In the genomic region with DNA sequence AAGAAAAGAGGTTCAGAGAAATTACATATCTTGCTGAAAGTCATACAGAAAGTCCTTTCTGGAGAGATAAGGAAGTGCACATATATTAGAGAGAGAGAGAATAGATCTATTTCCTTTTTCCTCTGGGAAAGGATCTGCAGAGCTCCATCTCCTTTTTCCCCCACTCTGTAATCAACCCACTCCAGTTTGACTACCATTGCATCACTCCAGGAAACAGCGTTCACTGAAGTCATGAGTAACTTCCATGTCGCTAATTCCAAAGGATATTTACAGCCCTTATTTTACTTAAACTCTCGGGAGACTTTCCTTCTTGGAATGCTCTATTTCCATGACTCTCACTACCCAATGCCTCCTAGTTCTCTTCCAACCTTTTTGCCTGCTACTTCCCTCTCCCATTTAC, we compare ENCODE assay signal across 15 cellular contexts.
DNase-seq lines count a peak whose midpoint lies in the region; ATAC-seq and TF ChIP-seq lines count a peak whose summit lies in the region.
"Had no signal": no experiment of that assay in that cellular context is flagged by ENCODE, and none has a peak within 500 bp of the region (broad histone marks: within the 10 kb centered on the region; RNA-seq: fewer than 3 reads in every experiment).

No MANE protein-coding gene starts in this region.

- H3K4me1 Mint-ChIP-seq in CD4-positive, alpha-beta T cell (ENCODE audit: low read depth): peaks cover 53% of the 10 kb centered on the region
- H3K4me1 Mint-ChIP-seq in endothelial cell (ENCODE audit: unreplicated experiment): peaks cover 47% of the 10 kb centered on the region

- POLR2A ChIA-PET in CD4-positive, alpha-beta T cell (lab: Charles Lee): interaction anchor here (0.7 kb wide), 1 partner anchor 17 kb away, joined by 3 read pairs; no protein-coding TSS in a partner anchor

- no peak overlapping the region for H3K4me3 Mint-ChIP-seq in CD4-positive, alpha-beta T cell
- no peak overlapping the region for H3K4me3 Mint-ChIP-seq in endothelial cell (ENCODE audit: unreplicated experiment)
- H3K4me3 Mint-ChIP-seq: B cell had no signal

- H3K27ac Mint-ChIP-seq in CD4-positive, alpha-beta T cell: peak overlapping the region; percentile 98
- H3K27ac Mint-ChIP-seq in endothelial cell (ENCODE audit: unreplicated experiment): peak overlapping the region; percentile 84
- H3K27ac Mint-ChIP-seq: B cell had no signal

- H3K4me3 ChIP-seq in NT2/D1 (ENCODE audit: insufficient read length, low read depth) (no peak overlapping the region), left ventricle myocardium inferior (no peak overlapping the region)
- H3K4me3 ChIP-seq: GM12878 had no signal

- peaks cover 12% of the 10 kb centered on the region for H3K9me3 Mint-ChIP-seq in CD4-positive, alpha-beta T cell
- H3K9me3 Mint-ChIP-seq in endothelial cell (ENCODE audit: unreplicated experiment): peaks cover 6% of the 10 kb centered on the region

- H3K36me3 ChIP-seq in NT2/D1 (ENCODE audit: insufficient read depth, insufficient read length, low read length): no peaks in the 10 kb centered on the region
- H3K36me3 ChIP-seq in left ventricle myocardium inferior: no peaks in the 10 kb centered on the region

- peaks cover 14% of the 10 kb centered on the region for H3K36me3 Mint-ChIP-seq in CD4-positive, alpha-beta T cell (ENCODE audit: low read depth)
- H3K36me3 Mint-ChIP-seq in endothelial cell (ENCODE audit: low read depth, unreplicated experiment): peaks cover 16% of the 10 kb centered on the region

- peak overlapping the region; percentile 4 for H3K9ac ChIP-seq in NT2/D1 (ENCODE audit: insufficient read length, low read depth)
- H3K9ac ChIP-seq: KMS-11 had no signal

- no peaks in the 10 kb centered on the region for H3K27me3 Mint-ChIP-seq in CD4-positive, alpha-beta T cell
- H3K27me3 Mint-ChIP-seq in endothelial cell (ENCODE audit: unreplicated experiment): no peaks in the 10 kb centered on the region

- H3K9me3 ChIP-seq in CD4-positive, alpha-beta T cell (ENCODE audit: control insufficient read depth, low read length): no peaks in the 10 kb centered on the region
- H3K9me3 ChIP-seq in NT2/D1 (ENCODE audit: insufficient read depth, low read length): peaks cover 38% of the 10 kb centered on the region
- no peaks in the 10 kb centered on the region for H3K9me3 ChIP-seq in left ventricle myocardium inferior (replicated peaks)

- intact Hi-C loops in CD4-positive, alpha-beta T cell (cut with DNase I, micrococcal nuclease): loop anchor here in 1 of 2 experiments (2.0 kb wide), 1 partner anchor 13 kb away; no protein-coding TSS in a partner anchor
- intact Hi-C loops in left ventricle myocardium inferior (cut with micrococcal nuclease): no loop called here

- no peaks in the 10 kb centered on the region for H3K27me3 ChIP-seq in CD4-positive, alpha-beta T cell (ENCODE audit: control insufficient read depth, insufficient read depth, low read length)
- H3K27me3 ChIP-seq in NT2/D1 (ENCODE audit: insufficient read depth, insufficient read length): no peaks in the 10 kb centered on the region
- H3K27me3 ChIP-seq in left ventricle myocardium inferior (ENCODE audit: low read depth): peaks cover 35% of the 10 kb centered on the region

- peak; percentile 24 for DNase-seq in CD1c-positive myeloid dendritic cell (ENCODE audit: extremely low spot score)
- DNase-seq in CD4-positive, alpha-beta T cell: no peak
- no peak for DNase-seq in NT2/D1 (ENCODE audit: low read depth, low spot score)
- no peak for DNase-seq in endothelial cell (ENCODE audit: low spot score)
- DNase-seq in medulla oblongata (ENCODE audit: extremely low spot score): no peak
- DNase-seq in NOMO-1 treated with dmso at 0.1 percent for 144 hours (lab: John Stamatoyannopoulos, UW; ENCODE audit: unreplicated experiment): no peak
- no peak for DNase-seq in left ventricle myocardium inferior
- DNase-seq: GDM1, NCI-H1436, NCI-H2029, NCI-H82 had no signal

- no peak overlapping the region for H3K27ac ChIP-seq in CD4-positive, alpha-beta T cell (ENCODE audit: low read depth, low read length)
- H3K27ac ChIP-seq in left ventricle myocardium inferior (replicated peaks): no peak overlapping the region
- H3K27ac ChIP-seq: KMS-11 had no signal

- H3K4me1 ChIP-seq in NT2/D1 (ENCODE audit: insufficient read depth, insufficient read length): peaks cover 2% of the 10 kb centered on the region
- H3K4me1 ChIP-seq in left ventricle myocardium inferior: no peaks in the 10 kb centered on the region

- CTCF ChIA-PET in CD4-positive, alpha-beta T cell (lab: Charles Lee): no interaction called here

- ATAC-seq in CD4-positive, alpha-beta T cell (ENCODE audit: poor library complexity): no peak
- ATAC-seq: GM12878, HCT116 had no signal

- no peak for TF ChIP-seq CTCF in CD4-positive, alpha-beta T cell (IDR thresholded peaks at IDR 0.05)
- no peak for TF ChIP-seq CTCF in endothelial cell (IDR thresholded peaks at IDR 0.05; ENCODE audit: unreplicated experiment)
- TF ChIP-seq CTCF in left ventricle myocardium inferior (IDR thresholded peaks at IDR 0.05; ENCODE audit: borderline replicate concordance): no peak
